Comparison of ENCODE assay signal across 26 cellular contexts in genomic region chr16:56382459-56382858, GRCh38.
"Had no signal": no experiment of that assay in that cellular context is flagged by ENCODE, and none has a peak within 500 bp of the region (broad histone marks: within the 10 kb centered on the region; RNA-seq: fewer than 3 reads in every experiment).

No MANE protein-coding gene starts in this region.

- H3K4me3 ChIP-seq: colonic mucosa, hepatocyte, left lung, mucosa of descending colon, pancreas, skin epidermis, tibial nerve had no signal

- H3K79me2 ChIP-seq: hepatocyte had no signal

- H3K4me2 ChIP-seq: hepatocyte had no signal

- ATAC-seq: activated T-cell treated with anti-CD3 and anti-CD28 coated beads, Interleukin-2, amount 50 U/mL, for 4 hours; left lung; mucosa of descending colon; right cardiac atrium; stimulated activated naive CD8-positive, alpha-beta T cell treated with anti-CD3 and anti-CD28 coated beads, Interleukin-15, amount 100 ng/mL, for 72 hours; T-helper 17 cell had no signal

- H2AFZ ChIP-seq: hepatocyte had no signal

- FAIRE-seq: frontal cortex, pancreas, urothelium cell line had no signal

- DNase-seq: activated CD4-positive, alpha-beta T cell treated with anti-CD3 and anti-CD28 coated beads for 4 hours; activated CD4-positive, alpha-beta T cell treated with anti-CD3 and anti-CD28 coated beads, Interleukin-2, amount 50 U/mL, for 48 hours; activated CD4-positive, CD25-positive, alpha-beta regulatory T cell; activated CD8-positive, alpha-beta memory T cell treated with anti-CD3 and anti-CD28 coated beads, Interleukin-2, amount 50 U/mL, for 48 hours; activated naive CD4-positive, alpha-beta T cell; activated T-cell treated with anti-CD3 and anti-CD28 coated beads, Interleukin-2, amount 50 U/mL, for 4 hours; colonic mucosa; endodermal cell; glutamatergic neuron; immature natural killer cell; left lung; mucosa of descending colon; nephron progenitor cell; pancreas; right cardiac atrium; stimulated activated CD4-positive, alpha-beta T cell treated with anti-CD3 and anti-CD28 coated beads, Interleukin-1b, Interleukin-23, amount 100 ng/mL, for 48 hours; stimulated activated naive CD8-positive, alpha-beta T cell treated with anti-CD3 and anti-CD28 coated beads, Interleukin-15, amount 100 ng/mL, for 72 hours; T-helper 17 cell had no signal

- H3K4me3 Mint-ChIP-seq: activated naive CD8-positive, alpha-beta T cell; activated T-cell treated with anti-CD3 and anti-CD28 coated beads, Interleukin-2, amount 50 U/mL, for 4 hours; endodermal cell; immature natural killer cell; nephron progenitor cell; stimulated activated naive CD8-positive, alpha-beta T cell treated with anti-CD3 and anti-CD28 coated beads, Interleukin-15, amount 100 ng/mL, for 72 hours; T-helper 17 cell had no signal

- H3K4me1 Mint-ChIP-seq: endodermal cell; stimulated activated naive CD8-positive, alpha-beta T cell treated with anti-CD3 and anti-CD28 coated beads, Interleukin-15, amount 100 ng/mL, for 72 hours had no signal

- H3K27ac ChIP-seq: colonic mucosa, epithelial cell of prostate, hepatocyte, left lung, skin epidermis, tibial nerve had no signal

- H3K4me1 ChIP-seq: colonic mucosa, left lung, pancreas, tibial nerve had no signal

- H3K27ac Mint-ChIP-seq: activated naive CD8-positive, alpha-beta T cell; activated T-helper 2 cell treated with anti-CD3 and anti-CD28 coated beads, Interferon-gamma antibody, Interleukin-2, Interleukin-4, amounts not matched to agents 10 μg/mL and 5 μg/mL and 100 μg/mL, durations not matched to agents 14 hours and 24 hours and 36 hours; endodermal cell; immature natural killer cell; stimulated activated naive CD8-positive, alpha-beta T cell treated with anti-CD3 and anti-CD28 coated beads, Interleukin-15, amount 100 ng/mL, for 72 hours; T-helper 17 cell had no signal

- H3K9me3 ChIP-seq: colonic mucosa, pancreas had no signal

- H3K27me3 Mint-ChIP-seq: activated naive CD8-positive, alpha-beta T cell; stimulated activated naive CD8-positive, alpha-beta T cell treated with anti-CD3 and anti-CD28 coated beads, Interleukin-15, amount 100 ng/mL, for 72 hours; T-helper 17 cell had no signal

- H3K27me3 ChIP-seq: colonic mucosa, hepatocyte, left lung, pancreas, tibial nerve had no signal
